16 cellular contexts compared by ENCODE assay signal in genomic region chr1:205961970-205962820, GRCh38. TPM values are rescaled to one million over a fixed set of nuclear protein-coding genes. Genes with fewer than 3 reads are reported as not detected.
DNase-seq lines count a peak whose midpoint lies in the region; ATAC-seq, FAIRE-seq and TF ChIP-seq lines count a peak whose summit lies in the region.
"Had no signal": no experiment of that assay in that cellular context is flagged by ENCODE, and none has a peak within 500 bp of the region (broad histone marks: within the 10 kb centered on the region; RNA-seq: fewer than 3 reads in every experiment).

No MANE protein-coding gene starts in this region.

- no peak for FAIRE-seq in kidney (lab: Jason Lieb, UNC)

- intact Hi-C loops in PC-9 (cut with micrococcal nuclease; ENCODE audit: unreplicated experiment), result loop anchor here (1.0 to 2.0 kb wide), 2 partner anchors 15 to 28 kb away; no protein-coding TSS in a partner anchor
- intact Hi-C loops in kidney (cut with DNase I), result no loop called here

- H3K79me2 ChIP-seq in PC-9 (ENCODE audit: low read depth), result no peaks in the 10 kb centered on the region

- H3K4me3 ChIP-seq in PC-9 (peak overlapping the region; percentile 20; the same call in 1 of the 2 replicates), kidney (ENCODE audit: low read length in 2 of 2) (no peak overlapping the region)

- peaks cover 40% of the 10 kb centered on the region for H3F3A ChIP-seq in PC-9 (ENCODE audit: insufficient read depth, low read depth)

- CTCF ChIA-PET in PC-9 (lab: Charles Lee), result interaction anchor here (0.8 to 2.0 kb wide), 2 partner anchors 15 to 43 kb away, joined by 5 to 6 read pairs; no protein-coding TSS in a partner anchor
- CTCF ChIA-PET in activated CD8-positive, alpha-beta T cell treated with anti-CD3 and anti-CD28 coated beads, Interleukin-2, amount 10 ng/mL, durations not matched to agents 7 days and 5 days (lab: Charles Lee), result interaction anchor here (1.2 to 1.5 kb wide), 3 partner anchors 15 to 304 kb away, joined by 3 to 14 read pairs (median 3); no protein-coding TSS in a partner anchor

- peaks cover 6% of the 10 kb centered on the region for H3K4me1 Mint-ChIP-seq in activated CD8-positive, alpha-beta T cell treated with anti-CD3 and anti-CD28 coated beads, Interleukin-2, amount 10 ng/mL, durations not matched to agents 7 days and 5 days (ENCODE audit: low read depth)
- H3K4me1 Mint-ChIP-seq in activated T-cell treated with anti-CD3 and anti-CD28 coated beads, Interleukin-2, amount 50 U/mL, for 24 hours (ENCODE audit: low read depth), result peaks cover 8% of the 10 kb centered on the region
- H3K4me1 Mint-ChIP-seq in endothelial cell (ENCODE audit: unreplicated experiment), result no peaks in the 10 kb centered on the region
- H3K4me1 Mint-ChIP-seq: memory B cell had no signal

- H3K27ac Mint-ChIP-seq in activated CD8-positive, alpha-beta T cell treated with anti-CD3 and anti-CD28 coated beads, Interleukin-2, amount 10 ng/mL, durations not matched to agents 7 days and 5 days, result no peak overlapping the region
- no peak overlapping the region for H3K27ac Mint-ChIP-seq in activated T-cell treated with anti-CD3 and anti-CD28 coated beads, Interleukin-2, amount 50 U/mL, for 24 hours
- no peak overlapping the region for H3K27ac Mint-ChIP-seq in endothelial cell (ENCODE audit: unreplicated experiment)
- H3K27ac Mint-ChIP-seq: memory B cell had no signal

- TF ChIP-seq CTCF in PC-9 (conservative IDR thresholded peaks at IDR 0.05), result no peak
- no peak for TF ChIP-seq CTCF in kidney (IDR thresholded peaks at IDR 0.05; ENCODE audit: borderline replicate concordance, extremely low read depth, insufficient read depth)
- no peak for TF ChIP-seq CTCF in endothelial cell (IDR thresholded peaks at IDR 0.05; ENCODE audit: unreplicated experiment)

- peaks cover 16% of the 10 kb centered on the region for H3K27me3 Mint-ChIP-seq in activated CD8-positive, alpha-beta T cell treated with anti-CD3 and anti-CD28 coated beads, Interleukin-2, amount 10 ng/mL, durations not matched to agents 7 days and 5 days (ENCODE audit: low read depth)
- peaks cover 14% of the 10 kb centered on the region for H3K27me3 Mint-ChIP-seq in activated T-cell treated with anti-CD3 and anti-CD28 coated beads, Interleukin-2, amount 50 U/mL, for 24 hours
- peaks cover 8% of the 10 kb centered on the region for H3K27me3 Mint-ChIP-seq in endothelial cell (ENCODE audit: unreplicated experiment)

- no peak overlapping the region for H3K4me3 Mint-ChIP-seq in activated CD8-positive, alpha-beta T cell treated with anti-CD3 and anti-CD28 coated beads, Interleukin-2, amount 10 ng/mL, durations not matched to agents 7 days and 5 days
- no peak overlapping the region for H3K4me3 Mint-ChIP-seq in activated T-cell treated with anti-CD3 and anti-CD28 coated beads, Interleukin-2, amount 50 U/mL, for 24 hours
- H3K4me3 Mint-ChIP-seq in endothelial cell (ENCODE audit: unreplicated experiment), result no peak overlapping the region
- H3K4me3 Mint-ChIP-seq: memory B cell had no signal

- POLR2A ChIA-PET in PC-9 (lab: Charles Lee; ENCODE audit: unreplicated experiment), result interaction anchor here (0.6 kb wide), 1 partner anchor 1365 kb away, joined by 7 read pairs; no protein-coding TSS in a partner anchor
- POLR2A ChIA-PET in activated CD8-positive, alpha-beta T cell treated with anti-CD3 and anti-CD28 coated beads, Interleukin-2, amount 10 ng/mL, durations not matched to agents 7 days and 5 days (lab: Charles Lee), result no interaction called here

- H3K27ac ChIP-seq in PC-9 (peak overlapping the region; percentile 97), kidney (ENCODE audit: low read depth in 2 of 2, low read length in 2 of 2) (no peak overlapping the region)

- peak overlapping the region; percentile 73 for H3K4me2 ChIP-seq in PC-9
- H3K4me2 ChIP-seq: SK-N-SH had no signal

- no peak overlapping the region for H2AFZ ChIP-seq in PC-9

- no peaks in the 10 kb centered on the region for H3K27me3 ChIP-seq in PC-9 (ENCODE audit: insufficient read depth, low read depth)

- no peaks in the 10 kb centered on the region for H3K9me2 ChIP-seq in PC-9 (ENCODE audit: insufficient read depth)
- H3K9me2 ChIP-seq: SK-N-SH had no signal

- H3K9me3 ChIP-seq in PC-9 (ENCODE audit: insufficient read depth, low read depth) (no peaks in the 10 kb centered on the region), kidney (ENCODE audit: control insufficient read depth in 1 of 2, low read length in 2 of 2) (no peaks in the 10 kb centered on the region)
- H3K9me3 ChIP-seq: SK-N-SH had no signal

- no peaks in the 10 kb centered on the region for H3K9me3 Mint-ChIP-seq in activated CD8-positive, alpha-beta T cell treated with anti-CD3 and anti-CD28 coated beads, Interleukin-2, amount 10 ng/mL, durations not matched to agents 7 days and 5 days (ENCODE audit: insufficient read depth)
- H3K9me3 Mint-ChIP-seq in activated T-cell treated with anti-CD3 and anti-CD28 coated beads, Interleukin-2, amount 50 U/mL, for 24 hours, result no peaks in the 10 kb centered on the region
- no peaks in the 10 kb centered on the region for H3K9me3 Mint-ChIP-seq in endothelial cell (ENCODE audit: unreplicated experiment)
- H3K9me3 Mint-ChIP-seq: memory B cell had no signal

- H4K20me1 ChIP-seq in PC-9 (ENCODE audit: insufficient read depth), result no peaks in the 10 kb centered on the region

- no peak overlapping the region for H3K9ac ChIP-seq in kidney (ENCODE audit: low read length in 2 of 2)
- H3K9ac ChIP-seq: SK-N-SH had no signal

- DNase-seq in A172 (ENCODE audit: low spot score), result peak; percentile 67
- DNase-seq in HT1080 (ENCODE audit: low read depth), result peak; percentile 24
- peak; percentile 86 to 96 for DNase-seq in PC-9
- DNase-seq in kidney, result peak; percentile 65
- DNase-seq in SKM-1 treated with dmso at 0.1 percent for 144 hours (lab: John Stamatoyannopoulos, UW; ENCODE audit: unreplicated experiment), result no peak
- no peak for DNase-seq in activated CD8-positive, alpha-beta T cell treated with anti-CD3 and anti-CD28 coated beads, Interleukin-2, amount 10 ng/mL, durations not matched to agents 7 days and 5 days
- no peak for DNase-seq in activated T-cell treated with anti-CD3 and anti-CD28 coated beads, Interleukin-2, amount 50 U/mL, for 24 hours
- DNase-seq in endothelial cell (ENCODE audit: low spot score), result no peak
- DNase-seq: activated CD4-positive, alpha-beta T cell treated with anti-CD3 and anti-CD28 coated beads for 4 hours; activated effector memory CD4-positive, alpha-beta T cell treated with Interleukin-2 at 50 U/mL for 16 hours; AML-193; cerebellar nuclear complex; KG1; SK-N-SH had no signal

- H3K4me1 ChIP-seq in PC-9 (replicated peaks; ENCODE audit: insufficient read depth), result peaks cover 67% of the 10 kb centered on the region
- peaks cover 6% of the 10 kb centered on the region in 2 donors for H3K4me1 ChIP-seq in kidney (ENCODE audit: control insufficient read depth in 1 of 2, insufficient read depth in 1 of 2, low read depth in 1 of 2, low read length in 2 of 2)

- no peaks in the 10 kb centered on the region for H3K36me3 ChIP-seq in PC-9 (ENCODE audit: low read depth)
- H3K36me3 ChIP-seq in kidney (ENCODE audit: control insufficient read depth in 1 of 2, insufficient read depth in 2 of 2, low read length in 2 of 2), result no peaks in the 10 kb centered on the region

- H3K36me3 Mint-ChIP-seq in activated CD8-positive, alpha-beta T cell treated with anti-CD3 and anti-CD28 coated beads, Interleukin-2, amount 10 ng/mL, durations not matched to agents 7 days and 5 days (ENCODE audit: low read depth), result no peaks in the 10 kb centered on the region
- no peaks in the 10 kb centered on the region for H3K36me3 Mint-ChIP-seq in activated T-cell treated with anti-CD3 and anti-CD28 coated beads, Interleukin-2, amount 50 U/mL, for 24 hours (ENCODE audit: low read depth)
- H3K36me3 Mint-ChIP-seq in endothelial cell (ENCODE audit: low read depth, unreplicated experiment), result peaks cover 6% of the 10 kb centered on the region
- H3K36me3 Mint-ChIP-seq: memory B cell had no signal

- ATAC-seq in activated CD8-positive, alpha-beta T cell treated with anti-CD3 and anti-CD28 coated beads, Interleukin-2, amount 10 ng/mL, durations not matched to agents 7 days and 5 days, result no peak

- BruUV-seq in PC-9 (replicated peaks; lab: Mats Ljungman, UMichigan), result no TSS peak

RNA-seq across cellular contexts. Expression of gene SLC26A9, which starts 18.9 kb away (rescaled TPM):
- total RNA-seq in A172 (2014; rRNA removed; shearing (Covaris generic)), result 0.05 TPM in 1 of 2 replicates, not detected in the other
- total RNA-seq in HT1080 (2014; rRNA removed; shearing (Covaris generic)), result 0.03 and 0.10 TPM in 2 replicates
- 0.13 and 0.19 TPM in 2 replicates for polyA plus RNA-seq in HT1080 (2015; cell fraction: cytosol; rRNA removed)
- polyA plus RNA-seq in HT1080 (2015; cell fraction: nucleus; rRNA removed), result 0.37 and 0.68 TPM in 2 replicates
- total RNA-seq in PC-9 (2021) (0.98 and 1.0 TPM in 2 replicates), kidney (0.69 TPM), endothelial cell (ENCODE audit: unreplicated experiment) (not detected)
- 5.9 TPM for polyA plus RNA-seq in kidney (ENCODE audit: insufficient read depth, low read depth, low replicate concordance)
- not detected for total RNA-seq in activated CD8-positive, alpha-beta T cell treated with anti-CD3 and anti-CD28 coated beads, Interleukin-2, amount 10 ng/mL, durations not matched to agents 7 days and 5 days
- total RNA-seq: pulmonary artery endothelial cell had no signal
- polyA plus RNA-seq: SK-N-SH had no signal

RNA-seq across cellular contexts. Expression of gene RAB7B, which starts 41.0 kb away (rescaled TPM):
- total RNA-seq in A172 (2014; rRNA removed; shearing (Covaris generic)), result 0.29 TPM in 2 replicates
- total RNA-seq in HT1080 (2014; rRNA removed; shearing (Covaris generic)), result 0.10 TPM in 1 of 2 replicates, not detected in the other
- 0.09 and 0.29 TPM in 2 replicates for polyA plus RNA-seq in HT1080 (2015; cell fraction: cytosol; rRNA removed)
- polyA plus RNA-seq in HT1080 (2015; cell fraction: nucleus; rRNA removed), result 0.14 and 0.27 TPM in 2 replicates
- total RNA-seq in PC-9 (2021), result not detected in 2 replicates
- 2.0 TPM for total RNA-seq in kidney
- 0.73 TPM for polyA plus RNA-seq in kidney (ENCODE audit: insufficient read depth, low read depth, low replicate concordance)
- not detected for total RNA-seq in activated CD8-positive, alpha-beta T cell treated with anti-CD3 and anti-CD28 coated beads, Interleukin-2, amount 10 ng/mL, durations not matched to agents 7 days and 5 days
- total RNA-seq in endothelial cell (ENCODE audit: unreplicated experiment), result not detected

Comparison
In these comparisons a context has a peak if more than half of its experiments do, and no peak if none do; other contexts are left out.
1. DNase-seq: peak in A172 (single experiment), HT1080 (single experiment), PC-9 (2 of 2) and kidney (single experiment); none in SKM-1 treated with dmso at 0.1 percent for 144 hours (single experiment), activated CD8-positive, alpha-beta T cell treated with anti-CD3 and anti-CD28 coated beads, Interleukin-2, amount 10 ng/mL, durations not matched to agents 7 days and 5 days (single experiment), activated T-cell treated with anti-CD3 and anti-CD28 coated beads, Interleukin-2, amount 50 U/mL, for 24 hours (single experiment) and endothelial cell (single experiment).